8 cellular contexts compared by ENCODE assay signal in the genomic region with DNA sequence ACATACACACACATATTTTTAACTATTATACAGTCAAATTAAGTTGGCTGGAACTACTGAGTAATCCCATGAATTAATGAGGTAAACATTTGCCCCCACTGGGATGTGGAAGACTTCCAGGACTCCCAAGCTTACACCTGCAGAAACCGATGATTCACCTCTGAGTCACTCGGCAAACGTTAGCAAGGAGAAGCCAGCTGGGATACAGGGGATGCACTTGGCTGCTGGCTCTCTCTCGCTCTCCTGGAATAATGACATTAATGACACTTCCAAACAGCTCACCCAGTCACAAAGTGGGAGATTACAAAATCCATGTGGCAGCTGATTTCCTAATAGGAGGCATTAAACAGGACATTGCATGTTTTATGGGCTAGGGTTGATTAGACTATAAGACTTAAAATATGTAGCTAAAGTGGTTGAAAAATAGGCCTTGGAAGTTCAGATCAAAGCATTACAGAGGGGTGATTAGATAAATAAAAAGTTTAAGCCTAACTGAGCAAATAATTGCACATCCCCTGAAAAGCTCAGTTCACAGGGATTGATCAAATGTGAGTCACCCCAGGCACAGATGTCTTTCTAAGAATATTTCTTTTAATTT.
A peak's percentile ranks its signal among the peaks of the same experiment; 100 is the strongest.
DNase-seq lines count a peak whose midpoint lies in the region; ATAC-seq, FAIRE-seq and TF ChIP-seq lines count a peak whose summit lies in the region.

No MANE protein-coding gene starts in this region.

- no peaks in the 10 kb centered on the region for H3K27me3 Mint-ChIP-seq in stimulated activated naive CD8-positive, alpha-beta T cell treated with anti-CD3 and anti-CD28 coated beads, Interleukin-15, amount 100 ng/mL, for 72 hours

- no peak overlapping the region for H3K4me3 ChIP-seq in keratinocyte (ENCODE audit: control insufficient read depth in 2 of 3, extremely low read depth in 1 of 3, insufficient read depth in 2 of 3, low read depth in 1 of 3, low read length in 3 of 3)

- no peaks in the 10 kb centered on the region for H3K27me3 ChIP-seq in keratinocyte (ENCODE audit: control insufficient read depth, extremely low read depth, insufficient read depth, low read length)

- peaks cover 0 to 4% of the 10 kb centered on the region in 2 donors for H3K9me3 Mint-ChIP-seq in stimulated activated naive CD8-positive, alpha-beta T cell treated with anti-CD3 and anti-CD28 coated beads, Interleukin-15, amount 100 ng/mL, for 72 hours

- H4K20me1 ChIP-seq in keratinocyte (ENCODE audit: control insufficient read depth, extremely low read depth, insufficient read depth, low read length): no peaks in the 10 kb centered on the region

- no peak overlapping the region for H2AFZ ChIP-seq in keratinocyte (ENCODE audit: control insufficient read depth, low read length)

- H3K4me3 Mint-ChIP-seq in stimulated activated naive CD8-positive, alpha-beta T cell treated with anti-CD3 and anti-CD28 coated beads, Interleukin-15, amount 100 ng/mL, for 72 hours: no peak overlapping the region

- H3K9ac ChIP-seq in keratinocyte (ENCODE audit: control insufficient read depth, extremely low read depth, insufficient read depth, low read length): no peak overlapping the region

- H3K79me2 ChIP-seq in keratinocyte (ENCODE audit: control insufficient read depth, insufficient read depth, low read length): no peaks in the 10 kb centered on the region

- H3K4me1 ChIP-seq in keratinocyte (ENCODE audit: control insufficient read depth, extremely low read depth, insufficient read depth, low read length): peaks cover 8% of the 10 kb centered on the region

- dilution Hi-C loops in keratinocyte (cut with MboI; ENCODE audit: extremely low pct_ligation_motif_present, low sequenced_read_pairs): no loop called here

- H3K4me1 Mint-ChIP-seq in stimulated activated naive CD8-positive, alpha-beta T cell treated with anti-CD3 and anti-CD28 coated beads, Interleukin-15, amount 100 ng/mL, for 72 hours: no peaks in the 10 kb centered on the region

- no peaks in the 10 kb centered on the region for H3K9me3 ChIP-seq in keratinocyte (ENCODE audit: control insufficient read depth, low read depth, low read length)

- no peaks in the 10 kb centered on the region for H3K36me3 ChIP-seq in keratinocyte (ENCODE audit: control insufficient read depth in 2 of 2, extremely low read depth in 1 of 2, insufficient read depth in 2 of 2, low read length in 2 of 2)

- DNase-seq in COR-L47 (lab: John Stamatoyannopoulos, UW) (peak; percentile 98), NCI-H146 (lab: John Stamatoyannopoulos, UW) (peak; percentile 98), SW480 (ENCODE audit: low spot score) (peak; percentile 99), keratinocyte (ENCODE audit: low read depth, low spot score) (peak; percentile 99), cortex of kidney (lab: John Stamatoyannopoulos, UW) (no peak), hepatic stellate cell (ENCODE audit: low spot score) (no peak), GM20000 (ENCODE audit: low spot score) (no peak)
- DNase-seq in stimulated activated naive CD8-positive, alpha-beta T cell treated with anti-CD3 and anti-CD28 coated beads, Interleukin-15, amount 100 ng/mL, for 72 hours: no peak

- no peak for ATAC-seq in stimulated activated naive CD8-positive, alpha-beta T cell treated with anti-CD3 and anti-CD28 coated beads, Interleukin-15, amount 100 ng/mL, for 72 hours

- no peak overlapping the region for H3K27ac Mint-ChIP-seq in stimulated activated naive CD8-positive, alpha-beta T cell treated with anti-CD3 and anti-CD28 coated beads, Interleukin-15, amount 100 ng/mL, for 72 hours

- peak overlapping the region; percentile 26 for H3K4me2 ChIP-seq in keratinocyte (ENCODE audit: control insufficient read depth, extremely low read depth, insufficient read depth, low read depth, low read length)

- no peaks in the 10 kb centered on the region for H3K9me1 ChIP-seq in keratinocyte (ENCODE audit: control insufficient read depth, extremely low read depth, insufficient read depth, low read length)

- H3K27ac ChIP-seq in keratinocyte (ENCODE audit: control insufficient read depth, insufficient read depth, low read length): peak overlapping the region; percentile 57

- TF ChIP-seq CTCF in keratinocyte (optimal IDR thresholded peaks at IDR 0.05 in 1 of 3, IDR thresholded peaks at IDR 0.05 in 1 of 3, conservative IDR thresholded peaks at IDR 0.05 in 1 of 3; ENCODE audit: extremely low read depth in 1 of 3, insufficient read depth in 2 of 3, low read length in 3 of 3): no peak
- no peak for TF ChIP-seq CTCF in GM20000 (IDR thresholded peaks at IDR 0.05; ENCODE audit: extremely low read depth, missing control alignments)

- FAIRE-seq in keratinocyte (lab: Jason Lieb, UNC): peak; percentile 98

Comparison
In these comparisons a context has a peak if more than half of its experiments do, and no peak if none do; other contexts are left out.
1. DNase-seq: peak in COR-L47 (single experiment), NCI-H146 (single experiment), SW480 (single experiment) and keratinocyte (single experiment); none in cortex of kidney (single experiment), hepatic stellate cell (single experiment), stimulated activated naive CD8-positive, alpha-beta T cell treated with anti-CD3 and anti-CD28 coated beads, Interleukin-15, amount 100 ng/mL, for 72 hours (0 of 2) and GM20000 (single experiment).